ENCODE assay signal across 1 cellular context in the genomic region with DNA sequence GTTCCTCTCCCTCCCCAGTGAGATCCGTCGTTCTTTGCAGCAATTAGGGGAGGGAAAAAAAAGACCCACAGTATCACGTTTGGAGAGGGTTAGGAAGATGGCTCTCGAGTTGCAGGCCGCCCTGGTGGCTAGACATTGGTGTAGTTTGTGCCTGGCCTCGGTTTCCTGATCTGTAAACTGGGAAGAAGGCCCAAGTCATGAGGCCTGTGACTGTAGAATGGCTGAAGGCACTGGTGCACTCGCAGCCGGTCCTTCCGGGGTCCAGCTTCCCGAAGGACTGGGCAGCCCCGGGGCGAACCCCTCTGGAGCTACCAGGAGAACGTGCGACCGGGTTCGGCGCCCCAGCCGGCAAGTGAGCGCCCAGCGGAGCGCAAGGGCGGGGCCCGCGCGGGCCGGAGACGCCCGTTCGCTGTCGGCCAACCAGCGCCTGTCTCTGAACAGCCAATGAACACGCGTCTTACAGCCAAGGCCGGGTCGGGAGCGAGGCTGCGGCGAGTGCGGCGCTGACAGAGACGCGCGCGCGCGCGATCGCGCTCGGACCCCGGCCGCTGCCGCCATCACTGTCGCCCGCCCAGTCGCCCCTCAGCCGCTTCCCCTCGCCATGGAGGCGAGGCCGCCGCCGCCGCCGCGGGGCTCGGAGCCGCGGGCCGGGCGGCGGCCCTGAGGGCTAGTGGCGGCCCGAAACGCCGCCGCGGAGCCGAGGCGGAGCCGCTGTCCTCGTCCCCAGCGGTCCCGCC.
TF ChIP-seq lines count a peak whose summit lies in the region.

A gene with protein sequence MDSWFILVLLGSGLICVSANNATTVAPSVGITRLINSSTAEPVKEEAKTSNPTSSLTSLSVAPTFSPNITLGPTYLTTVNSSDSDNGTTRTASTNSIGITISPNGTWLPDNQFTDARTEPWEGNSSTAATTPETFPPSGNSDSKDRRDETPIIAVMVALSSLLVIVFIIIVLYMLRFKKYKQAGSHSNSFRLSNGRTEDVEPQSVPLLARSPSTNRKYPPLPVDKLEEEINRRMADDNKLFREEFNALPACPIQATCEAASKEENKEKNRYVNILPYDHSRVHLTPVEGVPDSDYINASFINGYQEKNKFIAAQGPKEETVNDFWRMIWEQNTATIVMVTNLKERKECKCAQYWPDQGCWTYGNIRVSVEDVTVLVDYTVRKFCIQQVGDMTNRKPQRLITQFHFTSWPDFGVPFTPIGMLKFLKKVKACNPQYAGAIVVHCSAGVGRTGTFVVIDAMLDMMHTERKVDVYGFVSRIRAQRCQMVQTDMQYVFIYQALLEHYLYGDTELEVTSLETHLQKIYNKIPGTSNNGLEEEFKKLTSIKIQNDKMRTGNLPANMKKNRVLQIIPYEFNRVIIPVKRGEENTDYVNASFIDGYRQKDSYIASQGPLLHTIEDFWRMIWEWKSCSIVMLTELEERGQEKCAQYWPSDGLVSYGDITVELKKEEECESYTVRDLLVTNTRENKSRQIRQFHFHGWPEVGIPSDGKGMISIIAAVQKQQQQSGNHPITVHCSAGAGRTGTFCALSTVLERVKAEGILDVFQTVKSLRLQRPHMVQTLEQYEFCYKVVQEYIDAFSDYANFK (plus strand): TSS at position 472 of the 737 bp plus-strand sequence. CDS start 90,797 bp downstream, outside the sequence.

TF ChIP-seq in HepG2, 621 proteins besides CTCF, POLR2A, EP300 and RAD21 (continued from another document and continues in another):
- TF ChIP-seq, protein P1, sequence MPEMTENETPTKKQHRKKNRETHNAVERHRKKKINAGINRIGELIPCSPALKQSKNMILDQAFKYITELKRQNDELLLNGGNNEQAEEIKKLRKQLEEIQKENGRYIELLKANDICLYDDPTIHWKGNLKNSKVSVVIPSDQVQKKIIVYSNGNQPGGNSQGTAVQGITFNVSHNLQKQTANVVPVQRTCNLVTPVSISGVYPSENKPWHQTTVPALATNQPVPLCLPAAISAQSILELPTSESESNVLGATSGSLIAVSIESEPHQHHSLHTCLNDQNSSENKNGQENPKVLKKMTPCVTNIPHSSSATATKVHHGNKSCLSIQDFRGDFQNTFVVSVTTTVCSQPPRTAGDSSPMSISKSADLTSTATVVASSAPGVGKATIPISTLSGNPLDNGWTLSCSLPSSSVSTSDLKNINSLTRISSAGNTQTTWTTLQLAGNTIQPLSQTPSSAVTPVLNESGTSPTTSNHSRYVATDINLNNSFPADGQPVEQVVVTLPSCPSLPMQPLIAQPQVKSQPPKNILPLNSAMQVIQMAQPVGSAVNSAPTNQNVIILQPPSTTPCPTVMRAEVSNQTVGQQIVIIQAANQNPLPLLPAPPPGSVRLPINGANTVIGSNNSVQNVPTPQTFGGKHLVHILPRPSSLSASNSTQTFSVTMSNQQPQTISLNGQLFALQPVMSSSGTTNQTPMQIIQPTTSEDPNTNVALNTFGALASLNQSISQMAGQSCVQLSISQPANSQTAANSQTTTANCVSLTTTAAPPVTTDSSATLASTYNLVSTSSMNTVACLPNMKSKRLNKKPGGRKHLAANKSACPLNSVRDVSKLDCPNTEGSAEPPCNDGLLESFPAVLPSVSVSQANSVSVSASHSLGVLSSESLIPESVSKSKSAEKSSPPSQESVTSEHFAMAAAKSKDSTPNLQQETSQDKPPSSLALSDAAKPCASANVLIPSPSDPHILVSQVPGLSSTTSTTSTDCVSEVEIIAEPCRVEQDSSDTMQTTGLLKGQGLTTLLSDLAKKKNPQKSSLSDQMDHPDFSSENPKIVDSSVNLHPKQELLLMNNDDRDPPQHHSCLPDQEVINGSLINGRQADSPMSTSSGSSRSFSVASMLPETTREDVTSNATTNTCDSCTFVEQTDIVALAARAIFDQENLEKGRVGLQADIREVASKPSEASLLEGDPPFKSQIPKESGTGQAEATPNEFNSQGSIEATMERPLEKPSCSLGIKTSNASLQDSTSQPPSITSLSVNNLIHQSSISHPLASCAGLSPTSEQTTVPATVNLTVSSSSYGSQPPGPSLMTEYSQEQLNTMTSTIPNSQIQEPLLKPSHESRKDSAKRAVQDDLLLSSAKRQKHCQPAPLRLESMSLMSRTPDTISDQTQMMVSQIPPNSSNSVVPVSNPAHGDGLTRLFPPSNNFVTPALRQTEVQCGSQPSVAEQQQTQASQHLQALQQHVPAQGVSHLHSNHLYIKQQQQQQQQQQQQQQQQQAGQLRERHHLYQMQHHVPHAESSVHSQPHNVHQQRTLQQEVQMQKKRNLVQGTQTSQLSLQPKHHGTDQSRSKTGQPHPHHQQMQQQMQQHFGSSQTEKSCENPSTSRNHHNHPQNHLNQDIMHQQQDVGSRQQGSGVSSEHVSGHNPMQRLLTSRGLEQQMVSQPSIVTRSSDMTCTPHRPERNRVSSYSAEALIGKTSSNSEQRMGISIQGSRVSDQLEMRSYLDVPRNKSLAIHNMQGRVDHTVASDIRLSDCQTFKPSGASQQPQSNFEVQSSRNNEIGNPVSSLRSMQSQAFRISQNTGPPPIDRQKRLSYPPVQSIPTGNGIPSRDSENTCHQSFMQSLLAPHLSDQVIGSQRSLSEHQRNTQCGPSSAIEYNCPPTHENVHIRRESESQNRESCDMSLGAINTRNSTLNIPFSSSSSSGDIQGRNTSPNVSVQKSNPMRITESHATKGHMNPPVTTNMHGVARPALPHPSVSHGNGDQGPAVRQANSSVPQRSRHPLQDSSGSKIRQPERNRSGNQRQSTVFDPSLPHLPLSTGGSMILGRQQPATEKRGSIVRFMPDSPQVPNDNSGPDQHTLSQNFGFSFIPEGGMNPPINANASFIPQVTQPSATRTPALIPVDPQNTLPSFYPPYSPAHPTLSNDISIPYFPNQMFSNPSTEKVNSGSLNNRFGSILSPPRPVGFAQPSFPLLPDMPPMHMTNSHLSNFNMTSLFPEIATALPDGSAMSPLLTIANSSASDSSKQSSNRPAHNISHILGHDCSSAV (CRISPR knock-in tag; IDR thresholded peaks at IDR 0.05; ENCODE audit: borderline replicate concordance) = 0 out of 2 replicates have a peak, but pooled peaks have one; percentile 39
- TF ChIP-seq, protein P2, sequence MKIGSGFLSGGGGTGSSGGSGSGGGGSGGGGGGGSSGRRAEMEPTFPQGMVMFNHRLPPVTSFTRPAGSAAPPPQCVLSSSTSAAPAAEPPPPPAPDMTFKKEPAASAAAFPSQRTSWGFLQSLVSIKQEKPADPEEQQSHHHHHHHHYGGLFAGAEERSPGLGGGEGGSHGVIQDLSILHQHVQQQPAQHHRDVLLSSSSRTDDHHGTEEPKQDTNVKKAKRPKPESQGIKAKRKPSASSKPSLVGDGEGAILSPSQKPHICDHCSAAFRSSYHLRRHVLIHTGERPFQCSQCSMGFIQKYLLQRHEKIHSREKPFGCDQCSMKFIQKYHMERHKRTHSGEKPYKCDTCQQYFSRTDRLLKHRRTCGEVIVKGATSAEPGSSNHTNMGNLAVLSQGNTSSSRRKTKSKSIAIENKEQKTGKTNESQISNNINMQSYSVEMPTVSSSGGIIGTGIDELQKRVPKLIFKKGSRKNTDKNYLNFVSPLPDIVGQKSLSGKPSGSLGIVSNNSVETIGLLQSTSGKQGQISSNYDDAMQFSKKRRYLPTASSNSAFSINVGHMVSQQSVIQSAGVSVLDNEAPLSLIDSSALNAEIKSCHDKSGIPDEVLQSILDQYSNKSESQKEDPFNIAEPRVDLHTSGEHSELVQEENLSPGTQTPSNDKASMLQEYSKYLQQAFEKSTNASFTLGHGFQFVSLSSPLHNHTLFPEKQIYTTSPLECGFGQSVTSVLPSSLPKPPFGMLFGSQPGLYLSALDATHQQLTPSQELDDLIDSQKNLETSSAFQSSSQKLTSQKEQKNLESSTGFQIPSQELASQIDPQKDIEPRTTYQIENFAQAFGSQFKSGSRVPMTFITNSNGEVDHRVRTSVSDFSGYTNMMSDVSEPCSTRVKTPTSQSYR (CRISPR knock-in tag; IDR thresholded peaks at IDR 0.05; ENCODE audit: borderline replicate concordance) = peak; percentile 7; the same call in 1 of the 2 replicates
- peak; percentile 98 for TF ChIP-seq KDM1A (CRISPR knock-in tag; IDR thresholded peaks at IDR 0.05)
- TF ChIP-seq MIER2 (CRISPR knock-in tag; IDR thresholded peaks at IDR 0.05) = no peak
- peak; percentile 41; the same call in 1 of the 2 replicates for TF ChIP-seq KDM6A (CRISPR knock-in tag; IDR thresholded peaks at IDR 0.05; ENCODE audit: low read depth)
- TF ChIP-seq ZNF572 (CRISPR knock-in tag; IDR thresholded peaks at IDR 0.05) = peak; percentile 69; the same call in 1 of the 2 replicates
- no peak for TF ChIP-seq ZNF660 (CRISPR knock-in tag; IDR thresholded peaks at IDR 0.05; ENCODE audit: borderline replicate concordance, low read depth)
- peak; percentile 82; the same call in 1 of the 2 replicates for TF ChIP-seq ZIK1 (CRISPR knock-in tag; IDR thresholded peaks at IDR 0.05; ENCODE audit: borderline replicate concordance, low read depth)
- TF ChIP-seq, protein P3, sequence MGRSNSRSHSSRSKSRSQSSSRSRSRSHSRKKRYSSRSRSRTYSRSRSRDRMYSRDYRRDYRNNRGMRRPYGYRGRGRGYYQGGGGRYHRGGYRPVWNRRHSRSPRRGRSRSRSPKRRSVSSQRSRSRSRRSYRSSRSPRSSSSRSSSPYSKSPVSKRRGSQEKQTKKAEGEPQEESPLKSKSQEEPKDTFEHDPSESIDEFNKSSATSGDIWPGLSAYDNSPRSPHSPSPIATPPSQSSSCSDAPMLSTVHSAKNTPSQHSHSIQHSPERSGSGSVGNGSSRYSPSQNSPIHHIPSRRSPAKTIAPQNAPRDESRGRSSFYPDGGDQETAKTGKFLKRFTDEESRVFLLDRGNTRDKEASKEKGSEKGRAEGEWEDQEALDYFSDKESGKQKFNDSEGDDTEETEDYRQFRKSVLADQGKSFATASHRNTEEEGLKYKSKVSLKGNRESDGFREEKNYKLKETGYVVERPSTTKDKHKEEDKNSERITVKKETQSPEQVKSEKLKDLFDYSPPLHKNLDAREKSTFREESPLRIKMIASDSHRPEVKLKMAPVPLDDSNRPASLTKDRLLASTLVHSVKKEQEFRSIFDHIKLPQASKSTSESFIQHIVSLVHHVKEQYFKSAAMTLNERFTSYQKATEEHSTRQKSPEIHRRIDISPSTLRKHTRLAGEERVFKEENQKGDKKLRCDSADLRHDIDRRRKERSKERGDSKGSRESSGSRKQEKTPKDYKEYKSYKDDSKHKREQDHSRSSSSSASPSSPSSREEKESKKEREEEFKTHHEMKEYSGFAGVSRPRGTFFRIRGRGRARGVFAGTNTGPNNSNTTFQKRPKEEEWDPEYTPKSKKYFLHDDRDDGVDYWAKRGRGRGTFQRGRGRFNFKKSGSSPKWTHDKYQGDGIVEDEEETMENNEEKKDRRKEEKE (IDR thresholded peaks at IDR 0.05) = no peak
- TF ChIP-seq, protein P4, sequence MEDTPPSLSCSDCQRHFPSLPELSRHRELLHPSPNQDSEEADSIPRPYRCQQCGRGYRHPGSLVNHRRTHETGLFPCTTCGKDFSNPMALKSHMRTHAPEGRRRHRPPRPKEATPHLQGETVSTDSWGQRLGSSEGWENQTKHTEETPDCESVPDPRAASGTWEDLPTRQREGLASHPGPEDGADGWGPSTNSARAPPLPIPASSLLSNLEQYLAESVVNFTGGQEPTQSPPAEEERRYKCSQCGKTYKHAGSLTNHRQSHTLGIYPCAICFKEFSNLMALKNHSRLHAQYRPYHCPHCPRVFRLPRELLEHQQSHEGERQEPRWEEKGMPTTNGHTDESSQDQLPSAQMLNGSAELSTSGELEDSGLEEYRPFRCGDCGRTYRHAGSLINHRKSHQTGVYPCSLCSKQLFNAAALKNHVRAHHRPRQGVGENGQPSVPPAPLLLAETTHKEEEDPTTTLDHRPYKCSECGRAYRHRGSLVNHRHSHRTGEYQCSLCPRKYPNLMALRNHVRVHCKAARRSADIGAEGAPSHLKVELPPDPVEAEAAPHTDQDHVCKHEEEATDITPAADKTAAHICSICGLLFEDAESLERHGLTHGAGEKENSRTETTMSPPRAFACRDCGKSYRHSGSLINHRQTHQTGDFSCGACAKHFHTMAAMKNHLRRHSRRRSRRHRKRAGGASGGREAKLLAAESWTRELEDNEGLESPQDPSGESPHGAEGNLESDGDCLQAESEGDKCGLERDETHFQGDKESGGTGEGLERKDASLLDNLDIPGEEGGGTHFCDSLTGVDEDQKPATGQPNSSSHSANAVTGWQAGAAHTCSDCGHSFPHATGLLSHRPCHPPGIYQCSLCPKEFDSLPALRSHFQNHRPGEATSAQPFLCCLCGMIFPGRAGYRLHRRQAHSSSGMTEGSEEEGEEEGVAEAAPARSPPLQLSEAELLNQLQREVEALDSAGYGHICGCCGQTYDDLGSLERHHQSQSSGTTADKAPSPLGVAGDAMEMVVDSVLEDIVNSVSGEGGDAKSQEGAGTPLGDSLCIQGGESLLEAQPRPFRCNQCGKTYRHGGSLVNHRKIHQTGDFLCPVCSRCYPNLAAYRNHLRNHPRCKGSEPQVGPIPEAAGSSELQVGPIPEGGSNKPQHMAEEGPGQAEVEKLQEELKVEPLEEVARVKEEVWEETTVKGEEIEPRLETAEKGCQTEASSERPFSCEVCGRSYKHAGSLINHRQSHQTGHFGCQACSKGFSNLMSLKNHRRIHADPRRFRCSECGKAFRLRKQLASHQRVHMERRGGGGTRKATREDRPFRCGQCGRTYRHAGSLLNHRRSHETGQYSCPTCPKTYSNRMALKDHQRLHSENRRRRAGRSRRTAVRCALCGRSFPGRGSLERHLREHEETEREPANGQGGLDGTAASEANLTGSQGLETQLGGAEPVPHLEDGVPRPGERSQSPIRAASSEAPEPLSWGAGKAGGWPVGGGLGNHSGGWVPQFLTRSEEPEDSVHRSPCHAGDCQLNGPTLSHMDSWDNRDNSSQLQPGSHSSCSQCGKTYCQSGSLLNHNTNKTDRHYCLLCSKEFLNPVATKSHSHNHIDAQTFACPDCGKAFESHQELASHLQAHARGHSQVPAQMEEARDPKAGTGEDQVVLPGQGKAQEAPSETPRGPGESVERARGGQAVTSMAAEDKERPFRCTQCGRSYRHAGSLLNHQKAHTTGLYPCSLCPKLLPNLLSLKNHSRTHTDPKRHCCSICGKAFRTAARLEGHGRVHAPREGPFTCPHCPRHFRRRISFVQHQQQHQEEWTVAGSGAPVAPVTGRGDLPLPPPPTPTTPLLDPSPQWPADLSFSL (CRISPR knock-in tag; IDR thresholded peaks at IDR 0.05) = no peak
- TF ChIP-seq ZNF3 (CRISPR knock-in tag; IDR thresholded peaks at IDR 0.05) = 0 out of 2 replicates have a peak, but pooled peaks have one; percentile 38
- 0 out of 2 replicates have a peak, but pooled peaks have one; percentile 73 for TF ChIP-seq REPIN1 (CRISPR knock-in tag; IDR thresholded peaks at IDR 0.05; ENCODE audit: borderline replicate concordance, low read depth)
- TF ChIP-seq, protein P5, sequence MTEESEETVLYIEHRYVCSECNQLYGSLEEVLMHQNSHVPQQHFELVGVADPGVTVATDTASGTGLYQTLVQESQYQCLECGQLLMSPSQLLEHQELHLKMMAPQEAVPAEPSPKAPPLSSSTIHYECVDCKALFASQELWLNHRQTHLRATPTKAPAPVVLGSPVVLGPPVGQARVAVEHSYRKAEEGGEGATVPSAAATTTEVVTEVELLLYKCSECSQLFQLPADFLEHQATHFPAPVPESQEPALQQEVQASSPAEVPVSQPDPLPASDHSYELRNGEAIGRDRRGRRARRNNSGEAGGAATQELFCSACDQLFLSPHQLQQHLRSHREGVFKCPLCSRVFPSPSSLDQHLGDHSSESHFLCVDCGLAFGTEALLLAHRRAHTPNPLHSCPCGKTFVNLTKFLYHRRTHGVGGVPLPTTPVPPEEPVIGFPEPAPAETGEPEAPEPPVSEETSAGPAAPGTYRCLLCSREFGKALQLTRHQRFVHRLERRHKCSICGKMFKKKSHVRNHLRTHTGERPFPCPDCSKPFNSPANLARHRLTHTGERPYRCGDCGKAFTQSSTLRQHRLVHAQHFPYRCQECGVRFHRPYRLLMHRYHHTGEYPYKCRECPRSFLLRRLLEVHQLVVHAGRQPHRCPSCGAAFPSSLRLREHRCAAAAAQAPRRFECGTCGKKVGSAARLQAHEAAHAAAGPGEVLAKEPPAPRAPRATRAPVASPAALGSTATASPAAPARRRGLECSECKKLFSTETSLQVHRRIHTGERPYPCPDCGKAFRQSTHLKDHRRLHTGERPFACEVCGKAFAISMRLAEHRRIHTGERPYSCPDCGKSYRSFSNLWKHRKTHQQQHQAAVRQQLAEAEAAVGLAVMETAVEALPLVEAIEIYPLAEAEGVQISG (CRISPR knock-in tag; IDR thresholded peaks at IDR 0.05) = peak; percentile 80; the same call in 1 of the 2 replicates
- 0 out of 2 replicates have a peak, but pooled peaks have one; percentile 86 for TF ChIP-seq SMAD9 (CRISPR knock-in tag; IDR thresholded peaks at IDR 0.05)
- TF ChIP-seq ZSCAN29 (CRISPR knock-in tag; conservative IDR thresholded peaks at IDR 0.05) = peak; percentile 79
- TF ChIP-seq PITX1 (CRISPR knock-in tag; IDR thresholded peaks at IDR 0.05) = peak; percentile 32; the same call in 1 of the 2 replicates
